In genomic region chr17:76097716-76098295, GRCh38 we compare ENCODE assay signal across 26 cellular contexts. TPM values are rescaled to one million over a fixed set of nuclear protein-coding genes. Genes with fewer than 3 reads are reported as not detected.
A peak's percentile ranks its signal among the peaks of the same experiment; 100 is the strongest.
DNase-seq lines count a peak whose midpoint lies in the region; ATAC-seq, FAIRE-seq and TF ChIP-seq lines count a peak whose summit lies in the region.
"Had no signal": no experiment of that assay in that cellular context is flagged by ENCODE, and none has a peak within 500 bp of the region (broad histone marks: within the 10 kb centered on the region; RNA-seq: fewer than 3 reads in every experiment).

No MANE protein-coding gene starts in this region.

- peaks cover 58% of the 10 kb centered on the region for H3K36me3 Mint-ChIP-seq in central memory CD8-positive, alpha-beta T cell (ENCODE audit: insufficient read depth)

- H3K9me3 Mint-ChIP-seq in central memory CD8-positive, alpha-beta T cell: no peaks in the 10 kb centered on the region
- H3K9me3 Mint-ChIP-seq: CD14-positive monocyte; CD4-positive, alpha-beta T cell; CD8-positive, alpha-beta memory T cell; GM23338; H9 had no signal

- H2BK15ac ChIP-seq in neuronal stem cell (ENCODE audit: low read length): no peak overlapping the region

- H3K4me1 ChIP-seq in right atrium auricular region (peaks cover 0 to 8% of the 10 kb centered on the region in 2 donors), neuronal stem cell (ENCODE audit: control insufficient read depth in 2 of 2, insufficient read depth in 1 of 2, low read depth in 1 of 2, low read length in 2 of 2) (peaks cover 2% of the 10 kb centered on the region in 2 donors), small intestine (ENCODE audit: control insufficient read depth in 2 of 2, insufficient read depth in 1 of 2, low read depth in 1 of 2, low read length in 1 of 2) (peaks cover 0 to 3% of the 10 kb centered on the region in 2 donors)
- H3K4me1 ChIP-seq: BE2C had no signal

- H2BK12ac ChIP-seq in neuronal stem cell (ENCODE audit: low read length): no peak overlapping the region

- H3K79me1 ChIP-seq in neuronal stem cell (ENCODE audit: low read depth, low read length): peaks cover 6% of the 10 kb centered on the region

- H3K36me3 ChIP-seq in right atrium auricular region (peaks cover 82% of the 10 kb centered on the region), neuronal stem cell (replicated peaks in 1 of 2; ENCODE audit: control insufficient read depth in 2 of 2, insufficient read depth in 2 of 2, low read length in 2 of 2) (peaks cover 31 to 93% of the 10 kb centered on the region in 2 donors), small intestine (ENCODE audit: control insufficient read depth in 2 of 2, insufficient read depth in 2 of 2, low read length in 2 of 2) (peaks cover 12 to 14% of the 10 kb centered on the region in 2 donors)

- ATAC-seq in Right ventricle myocardium superior (ENCODE audit: poor library complexity) (peak; percentile 40), HG03108 (IDR thresholded peaks at IDR 0.05; ENCODE audit: unreplicated experiment) (no peak)
- ATAC-seq in central memory CD8-positive, alpha-beta T cell (replicated peaks; ENCODE audit: extremely low read depth, poor library complexity, severe bottlenecking): no peak
- ATAC-seq: A549, GM23338, HCT116 had no signal

- no peak overlapping the region for H3K27ac ChIP-seq in right atrium auricular region
- H3K27ac ChIP-seq in neuronal stem cell (replicated peaks; ENCODE audit: low read length): no peak overlapping the region
- H3K27ac ChIP-seq in small intestine (ENCODE audit: low read depth in 1 of 2, low read length in 1 of 2): no peak overlapping the region
- H3K27ac ChIP-seq: A549; BLaER1 treated with 17β-estradiol and CSF1 and Interleukin-3, amounts not matched to agents 10 nM and 100 nM had no signal

- H4K8ac ChIP-seq in neuronal stem cell (ENCODE audit: low read depth, low read length): no peak overlapping the region

- no peak overlapping the region for H2AFZ ChIP-seq in neuronal stem cell (ENCODE audit: low read length)
- H2AFZ ChIP-seq: GM23338 had no signal

- H2BK5ac ChIP-seq in neuronal stem cell (ENCODE audit: low read length): no peak overlapping the region

- no peak overlapping the region for H3K4ac ChIP-seq in neuronal stem cell (ENCODE audit: low read length)

- H3K27ac Mint-ChIP-seq in central memory CD8-positive, alpha-beta T cell (ENCODE audit: low read depth): peak overlapping the region; percentile 32
- H3K27ac Mint-ChIP-seq: CD4-positive, alpha-beta T cell; GM23338; H9 had no signal

- no peak overlapping the region for H3K4me2 ChIP-seq in neuronal stem cell (ENCODE audit: insufficient read depth, low read length, poor library complexity, severe bottlenecking)
- H3K4me2 ChIP-seq: A549; BLaER1 treated with 17β-estradiol and CSF1 and Interleukin-3, amounts not matched to agents 10 nM and 100 nM; GM23338 had no signal

- no peak for TF ChIP-seq POLR2A in GM12891 (IDR thresholded peaks at IDR 0.05; ENCODE audit: low read depth, low read length)

- H3K9me3 ChIP-seq in right atrium auricular region (no peaks in the 10 kb centered on the region), neuronal stem cell (replicated peaks in 1 of 2; ENCODE audit: control insufficient read depth in 2 of 2, insufficient read depth in 1 of 2, low read depth in 1 of 2, low read length in 2 of 2) (no peaks in the 10 kb centered on the region), small intestine (ENCODE audit: control insufficient read depth, low read depth) (no peaks in the 10 kb centered on the region)
- H3K9me3 ChIP-seq: A549; BE2C; BLaER1 treated with 17β-estradiol and CSF1 and Interleukin-3, amounts not matched to agents 10 nM and 100 nM had no signal

- intact Hi-C loops in Right ventricle myocardium superior (cut with DNase I): no loop called here

- H3K4me3 ChIP-seq in right atrium auricular region: no peak overlapping the region
- peak overlapping the region in 1 of 2 donors; percentile 65 for H3K4me3 ChIP-seq in neuronal stem cell (ENCODE audit: low read length in 2 of 2)
- no peak overlapping the region for H3K4me3 ChIP-seq in small intestine (ENCODE audit: low read depth in 1 of 2, low read length in 2 of 2)
- H3K4me3 ChIP-seq: A549; BLaER1 treated with 17β-estradiol and CSF1 and Interleukin-3, amounts not matched to agents 10 nM and 100 nM; GM23338 had no signal

- peaks cover 17% of the 10 kb centered on the region for H3K4me1 Mint-ChIP-seq in central memory CD8-positive, alpha-beta T cell

- H4K91ac ChIP-seq in neuronal stem cell (ENCODE audit: low read depth, low read length, poor library complexity): no peak overlapping the region

- TF ChIP-seq CTCF in right atrium auricular region (IDR thresholded peaks at IDR 0.05): no peak

- no peak overlapping the region for H3K14ac ChIP-seq in neuronal stem cell (ENCODE audit: low read length)

- WGBS in neuronal stem cell (ENCODE audit: extremely low coverage in 2 of 2, insufficient read length in 2 of 2, insufficient replicate concordance in 1 of 2), 2 donors: no CpG with 5 or more reads among the region's 19 CpGs
- WGBS in small intestine, 3 donors: 91 to 95% (median 92%) methylated on average over 18 to 19 of the region's 19 CpGs

- H3K23ac ChIP-seq in neuronal stem cell (ENCODE audit: low read depth, low read length, poor library complexity): peak overlapping the region; percentile 91

- no peak overlapping the region for H2BK120ac ChIP-seq in neuronal stem cell (ENCODE audit: low read depth, low read length)

- H2AK5ac ChIP-seq in neuronal stem cell (ENCODE audit: low read depth, low read length): no peak overlapping the region

- H3K4me3 Mint-ChIP-seq in central memory CD8-positive, alpha-beta T cell: no peak overlapping the region
- H3K4me3 Mint-ChIP-seq: CD14-positive monocyte; CD4-positive, alpha-beta T cell; GM23338 had no signal

- H3K18ac ChIP-seq in neuronal stem cell (ENCODE audit: low read length): no peak overlapping the region

- no peak overlapping the region for H3K9ac ChIP-seq in neuronal stem cell (ENCODE audit: low read depth, low read length, poor library complexity)
- H3K9ac ChIP-seq: BLaER1 treated with 17β-estradiol and CSF1 and Interleukin-3, amounts not matched to agents 10 nM and 100 nM had no signal

- DNase-seq in Right ventricle myocardium superior (no peak), right atrium auricular region (ENCODE audit: low spot score) (no peak), GM12891 (ENCODE audit: insufficient read length, low spot score) (peak; percentile 1), neuronal stem cell (ENCODE audit: low spot score) (no peak), T1000 (lab: John Stamatoyannopoulos, UW) (no peak), small intestine (no peak)
- no peak for DNase-seq in central memory CD8-positive, alpha-beta T cell (ENCODE audit: low spot score in 2 of 2)
- DNase-seq: 8988T; ACHN; AML-193; BE2C; CD4-positive, alpha-beta T cell; CD8-positive, alpha-beta memory T cell; DMS53; DMS79 treated with DMSO at 0.1 percent for 48 hours; GF-D8; H9 had no signal

- H3K27me3 ChIP-seq in right atrium auricular region (no peaks in the 10 kb centered on the region), neuronal stem cell (ENCODE audit: control insufficient read depth in 3 of 3, insufficient read depth in 3 of 3, low read depth in 1 of 3, low read length in 3 of 3) (no peaks in the 10 kb centered on the region), small intestine (ENCODE audit: control insufficient read depth in 2 of 2, insufficient read depth in 2 of 2, low read length in 2 of 2) (no peaks in the 10 kb centered on the region)
- H3K27me3 ChIP-seq: BE2C; BLaER1 treated with 17β-estradiol and CSF1 and Interleukin-3, amounts not matched to agents 10 nM and 100 nM had no signal

- H3K27me3 Mint-ChIP-seq in central memory CD8-positive, alpha-beta T cell: no peaks in the 10 kb centered on the region
- H3K27me3 Mint-ChIP-seq: CD4-positive, alpha-beta T cell; CD8-positive, alpha-beta memory T cell had no signal

- FAIRE-seq in GM12891 (lab: Jason Lieb, UNC) (no peak), small intestine (lab: Jason Lieb, UNC) (no peak)
- FAIRE-seq: A549 had no signal

TF ChIP-seq in GM12891, 5 proteins besides CTCF, POLR2A, EP300 and RAD21:
- TF ChIP-seq TAF1 (IDR thresholded peaks at IDR 0.05; ENCODE audit: low read depth, low read length) (no peak), POLR2AphosphoS5 (IDR thresholded peaks at IDR 0.05; ENCODE audit: low read depth, low read length) (no peak), SPI1 (IDR thresholded peaks at IDR 0.05; ENCODE audit: low read depth, low read length) (no peak), POU2F2 (IDR thresholded peaks at IDR 0.05; ENCODE audit: low read depth, low read length) (no peak), PAX5 (IDR thresholded peaks at IDR 0.05; ENCODE audit: insufficient read depth, low read length, severe bottlenecking) (no peak)

RNA-seq across cellular contexts. Expression of gene EXOC7, which starts 5.8 kb away (rescaled TPM):
- total RNA-seq in Right ventricle myocardium superior (74.7 TPM), right atrium auricular region (10 to 100 TPM; 56.0 to 65.3 TPM)
- polyA plus RNA-seq in GM12891 (2012; ENCODE audit: low read depth, missing spikeins): 29.6 TPM
- polyA plus RNA-seq in neuronal stem cell (2013, experiment 1 of 2): 50.4 TPM
- polyA plus RNA-seq in neuronal stem cell (2013, experiment 2 of 2): 47.0 TPM
- 10 to 100 TPM; 47.3 to 51.7 (median 47.7) TPM for polyA plus RNA-seq in small intestine

RNA-seq across cellular contexts. Expression of gene ZACN, which starts 18.8 kb away (rescaled TPM):
- total RNA-seq in Right ventricle myocardium superior (not detected), right atrium auricular region (not detected)
- 10.4 TPM for polyA plus RNA-seq in GM12891 (2012; ENCODE audit: low read depth, missing spikeins)
- polyA plus RNA-seq in neuronal stem cell (2013, experiment 1 of 2): not detected
- polyA plus RNA-seq in neuronal stem cell (2013, experiment 2 of 2): not detected
- polyA plus RNA-seq in small intestine: 1 to 10 TPM in 2 of 3 donors, under 1 TPM in 1; 0.87 to 2.5 (median 1.6) TPM
- total RNA-seq: Daoy, G401, GM23338, H4 had no signal
- polyA plus RNA-seq: CD14-positive monocyte had no signal

RNA-seq across cellular contexts. Expression of gene GALR2, which starts 23.2 kb away (rescaled TPM):
- not detected for total RNA-seq in Right ventricle myocardium superior
- total RNA-seq in right atrium auricular region: not detected
- 0.09 TPM for polyA plus RNA-seq in GM12891 (2012; ENCODE audit: low read depth, missing spikeins)
- not detected for polyA plus RNA-seq in neuronal stem cell (2013, experiment 1 of 2)
- polyA plus RNA-seq in neuronal stem cell (2013, experiment 2 of 2): 0.03 TPM
- under 1 TPM in 1 of 3 donors, not detected in 2; 0.54 TPM for polyA plus RNA-seq in small intestine
- total RNA-seq: Daoy had no signal
- polyA plus RNA-seq: CD8-positive, alpha-beta memory T cell had no signal

RNA-seq across cellular contexts. Expression of gene SRP68, which starts 25.5 kb away (rescaled TPM):
- total RNA-seq in Right ventricle myocardium superior (57.9 TPM), right atrium auricular region (10 to 100 TPM; 35.2 to 43.9 TPM)
- polyA plus RNA-seq in GM12891 (2012; ENCODE audit: low read depth, missing spikeins): 42.5 TPM
- polyA plus RNA-seq in neuronal stem cell (2013, experiment 1 of 2): 51.0 TPM
- polyA plus RNA-seq in neuronal stem cell (2013, experiment 2 of 2): 51.5 TPM
- polyA plus RNA-seq in small intestine: 10 to 100 TPM; 34.0 to 43.1 (median 35.4) TPM

RNA-seq across cellular contexts. Expression of gene FOXJ1, which starts 43.2 kb away (rescaled TPM):
- total RNA-seq in Right ventricle myocardium superior (not detected), right atrium auricular region (not detected)
- polyA plus RNA-seq in GM12891 (2012; ENCODE audit: low read depth, missing spikeins): 0.09 TPM
- 1.5 TPM for polyA plus RNA-seq in neuronal stem cell (2013, experiment 1 of 2)
- 1.5 TPM for polyA plus RNA-seq in neuronal stem cell (2013, experiment 2 of 2)
- polyA plus RNA-seq in small intestine: under 1 TPM in 2 of 3 donors, not detected in 1; 0.22 to 0.63 TPM
- total RNA-seq: Daoy, H4 had no signal
- polyA plus RNA-seq: CD14-positive monocyte had no signal
